ENCODE assay signal across 11 cellular contexts in the genomic region with DNA sequence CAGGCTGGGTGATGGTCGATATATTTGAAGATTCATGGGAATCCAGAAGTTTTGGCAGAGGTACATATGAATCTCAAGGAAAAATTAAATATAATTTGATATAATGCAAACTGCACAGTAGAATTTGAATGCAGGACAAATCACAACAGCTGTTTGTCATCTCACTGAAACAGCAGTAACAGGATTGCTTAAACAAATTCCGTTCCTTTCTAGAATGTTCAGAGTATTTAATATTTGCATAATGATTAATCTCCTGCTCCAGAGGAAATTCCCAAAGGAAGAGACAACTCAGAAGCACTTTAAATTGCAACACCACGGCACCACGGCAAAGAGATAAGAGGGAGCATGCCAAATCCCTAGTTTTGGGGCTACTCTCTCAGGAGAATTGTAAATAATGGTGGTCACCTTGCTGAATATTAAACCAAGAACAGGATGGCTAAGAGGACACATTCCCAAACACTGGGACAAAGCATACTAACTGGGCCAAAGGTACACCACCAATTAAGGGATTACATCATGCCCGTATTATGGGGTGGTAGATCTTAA.
DNase-seq lines count a peak whose midpoint lies in the region; ATAC-seq, FAIRE-seq and TF ChIP-seq lines count a peak whose summit lies in the region.
"Had no signal": no experiment of that assay in that cellular context is flagged by ENCODE, and none has a peak within 500 bp of the region (broad histone marks: within the 10 kb centered on the region; RNA-seq: fewer than 3 reads in every experiment).

No MANE protein-coding gene starts in this region.

- DNase-seq in GM23248 (peak; percentile 84), brain microvascular endothelial cell (no peak), kidney (no peak), smooth muscle cell (lab: John Stamatoyannopoulos, UW; ENCODE audit: unreplicated experiment) (no peak), NCI-H1105 treated with DMSO at 0.1 percent for 48 hours (lab: John Stamatoyannopoulos, UW) (no peak)
- no peak for DNase-seq in stimulated activated naive CD8-positive, alpha-beta T cell treated with anti-CD3 and anti-CD28 coated beads, Interleukin-15, Interleukin-2, amounts not matched to agents 100 U/mL and 50 U/mL, for 24 hours
- DNase-seq in activated naive CD4-positive, alpha-beta T cell (lab: John Stamatoyannopoulos, UW) = no peak
- DNase-seq: GF-D8, NCI-H2227 treated with DMSO at 0.1 percent for 48 hours had no signal

- H3K4me3 ChIP-seq in GM23248 (peak overlapping the region; percentile 34), brain microvascular endothelial cell (ENCODE audit: low read depth, low read length) (no peak overlapping the region), kidney (ENCODE audit: low read length in 2 of 2) (peak overlapping the region; percentile 7 to 10), smooth muscle cell (peak overlapping the region; percentile 11)

- H3K9ac ChIP-seq in GM23248 (peak overlapping the region; percentile 19; the same call in 1 of the 2 replicates), kidney (ENCODE audit: low read length in 2 of 2) (peak overlapping the region; percentile 43 to 59), smooth muscle cell (ENCODE audit: low read depth) (peak overlapping the region; percentile 55)

- H3F3A ChIP-seq in GM23248 (ENCODE audit: insufficient read depth) (peaks cover 10% of the 10 kb centered on the region), smooth muscle cell (ENCODE audit: low read depth) (no peaks in the 10 kb centered on the region)

- H3K79me2 ChIP-seq in GM23248 (ENCODE audit: insufficient read depth) (no peaks in the 10 kb centered on the region), smooth muscle cell (ENCODE audit: low read depth) (no peaks in the 10 kb centered on the region)

- 10 to 11% methylated on average over 5 of the region's 5 CpGs for WGBS in GM23248 (ENCODE audit: low coverage in 1 of 2, low lambda C conversion rate in 2 of 2, missing lambda C conversion rate in 2 of 2), 2 experiments
- 23% methylated on average over 5 of the region's 5 CpGs for WGBS in smooth muscle cell (ENCODE audit: low lambda C conversion rate)

- no peaks in the 10 kb centered on the region for H4K20me1 ChIP-seq in GM23248 (ENCODE audit: insufficient read depth)
- H4K20me1 ChIP-seq in smooth muscle cell (ENCODE audit: low read depth) = no peaks in the 10 kb centered on the region

- no peaks in the 10 kb centered on the region for H3K9me3 ChIP-seq in GM23248 (ENCODE audit: low read depth)
- no peaks in the 10 kb centered on the region for H3K9me3 ChIP-seq in kidney (ENCODE audit: control insufficient read depth in 1 of 2, low read length in 2 of 2)
- H3K9me3 ChIP-seq in smooth muscle cell (replicated peaks; ENCODE audit: low read depth) = no peaks in the 10 kb centered on the region

- no peaks in the 10 kb centered on the region for H3K27me3 ChIP-seq in GM23248 (replicated peaks; ENCODE audit: insufficient read depth)
- no peaks in the 10 kb centered on the region for H3K27me3 ChIP-seq in brain microvascular endothelial cell (replicated peaks)
- H3K27me3 ChIP-seq in smooth muscle cell (ENCODE audit: low read depth) = no peaks in the 10 kb centered on the region

- in situ Hi-C loops in GM23248 (cut with MboI) = no loop called here
- in situ Hi-C loops in brain microvascular endothelial cell (cut with HindIII; ENCODE audit: low pct_ligation_motif_present, low sequenced_read_pairs) = no loop called here

- FAIRE-seq in kidney (lab: Jason Lieb, UNC) = peak; percentile 39

- H3K4me2 ChIP-seq in GM23248 (ENCODE audit: unreplicated experiment) = peak overlapping the region; percentile 60
- peak overlapping the region; percentile 38 for H3K4me2 ChIP-seq in smooth muscle cell

- intact Hi-C loops in kidney (cut with DNase I) = no loop called here

- H3K36me3 ChIP-seq in GM23248 (ENCODE audit: low read depth) (no peaks in the 10 kb centered on the region), brain microvascular endothelial cell (replicated peaks) (no peaks in the 10 kb centered on the region), kidney (ENCODE audit: control insufficient read depth in 1 of 2, insufficient read depth in 2 of 2, low read length in 2 of 2) (no peaks in the 10 kb centered on the region), smooth muscle cell (ENCODE audit: low read depth) (no peaks in the 10 kb centered on the region)

- H2AFZ ChIP-seq in GM23248 = no peak overlapping the region
- H2AFZ ChIP-seq in smooth muscle cell (ENCODE audit: low read depth) = no peak overlapping the region

- no peak for ATAC-seq in GM21526 (IDR thresholded peaks at IDR 0.05; ENCODE audit: low FRiP score, unreplicated experiment)
- ATAC-seq in stimulated activated naive CD8-positive, alpha-beta T cell treated with anti-CD3 and anti-CD28 coated beads, Interleukin-15, Interleukin-2, amounts not matched to agents 100 U/mL and 50 U/mL, for 24 hours = no peak
- ATAC-seq: stimulated activated effector memory CD8-positive, alpha-beta T cell treated with anti-CD3 and anti-CD28 coated beads, Interleukin-12 subunit alpha, Interleukin-12 subunit beta, amount 100 ng/mL, for 72 hours had no signal

- no peaks in the 10 kb centered on the region for H3K9me2 ChIP-seq in GM23248 (ENCODE audit: insufficient read depth)

- H3K27ac ChIP-seq in GM23248 = peak overlapping the region; percentile 43
- H3K27ac ChIP-seq in brain microvascular endothelial cell = peak overlapping the region; percentile 65
- peak overlapping the region; percentile 89 to 95 for H3K27ac ChIP-seq in kidney (ENCODE audit: low read depth in 2 of 2, low read length in 2 of 2)
- H3K27ac ChIP-seq in smooth muscle cell (ENCODE audit: low read depth) = peak overlapping the region; percentile 90

- H3K4me1 ChIP-seq in GM23248 (ENCODE audit: insufficient read depth) (peaks cover 52% of the 10 kb centered on the region), kidney (ENCODE audit: control insufficient read depth in 1 of 2, insufficient read depth in 1 of 2, low read depth in 1 of 2, low read length in 2 of 2) (peaks cover 29 to 61% of the 10 kb centered on the region in 2 donors), smooth muscle cell (ENCODE audit: low read depth) (peaks cover 7% of the 10 kb centered on the region)

- TF ChIP-seq CTCF in brain microvascular endothelial cell (IDR thresholded peaks at IDR 0.05; ENCODE audit: low read depth, low read length, missing control alignments) (no peak), kidney (IDR thresholded peaks at IDR 0.05; ENCODE audit: borderline replicate concordance, extremely low read depth, insufficient read depth) (no peak), smooth muscle cell (IDR thresholded peaks at IDR 0.05; ENCODE audit: borderline replicate concordance, insufficient read depth, poor library complexity, severe bottlenecking) (no peak)
